ENCODE assay signal across 11 cellular contexts in the genomic region with DNA sequence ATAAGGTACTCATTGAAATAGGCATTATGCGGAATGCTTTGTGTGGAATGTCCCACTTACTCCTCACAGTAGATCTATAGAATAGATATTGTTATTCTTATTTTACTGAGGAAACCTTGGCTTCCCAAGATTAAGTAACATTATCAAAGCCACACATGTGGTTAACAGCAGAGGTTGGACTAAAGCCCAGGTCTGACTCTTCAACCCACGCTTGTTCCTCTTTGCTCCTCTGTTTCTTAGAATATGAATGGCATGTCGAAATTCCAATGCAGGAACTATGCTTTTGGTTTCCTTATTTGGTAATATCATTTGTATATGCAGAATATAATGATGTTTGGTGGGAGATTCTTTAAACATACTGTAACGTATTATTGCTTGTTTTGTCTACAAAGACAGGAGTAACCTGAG.
DNase-seq lines count a peak whose midpoint lies in the region; ATAC-seq, FAIRE-seq and TF ChIP-seq lines count a peak whose summit lies in the region.
"Had no signal": no experiment of that assay in that cellular context is flagged by ENCODE, and none has a peak within 500 bp of the region (broad histone marks: within the 10 kb centered on the region; RNA-seq: fewer than 3 reads in every experiment).

No MANE protein-coding gene starts in this region.

- H4K20me1 ChIP-seq in keratinocyte (ENCODE audit: control insufficient read depth, extremely low read depth, insufficient read depth, low read length): no peaks in the 10 kb centered on the region

- H3K9ac ChIP-seq in keratinocyte (ENCODE audit: control insufficient read depth, extremely low read depth, insufficient read depth, low read length): no peak overlapping the region

- H3K27ac ChIP-seq in A673 (ENCODE audit: low read depth, low read length, poor library complexity, severe bottlenecking) (peak overlapping the region; percentile 11), keratinocyte (ENCODE audit: control insufficient read depth, insufficient read depth, low read length) (no peak overlapping the region)

- peaks cover 5% of the 10 kb centered on the region for H3K4me1 ChIP-seq in A673 (ENCODE audit: insufficient read depth, low read length, poor library complexity, severe bottlenecking)
- H3K4me1 ChIP-seq in keratinocyte (ENCODE audit: control insufficient read depth, extremely low read depth, insufficient read depth, low read length): peaks cover 8% of the 10 kb centered on the region

- H3K79me2 ChIP-seq in keratinocyte (ENCODE audit: control insufficient read depth, insufficient read depth, low read length): no peaks in the 10 kb centered on the region

- H3K9me3 Mint-ChIP-seq in dendritic cell treated with granulocyte-macrophage colony-stimulating factor and Interleukin-4, amounts not matched to agents 40 ng/mL and 50 ng/mL, for 4 days: peaks cover 31% of the 10 kb centered on the region

- H3K36me3 Mint-ChIP-seq in dendritic cell treated with granulocyte-macrophage colony-stimulating factor and Interleukin-4, amounts not matched to agents 40 ng/mL and 50 ng/mL, for 4 days (ENCODE audit: low read depth): peaks cover 12% of the 10 kb centered on the region

- peaks cover 17% of the 10 kb centered on the region for H3K4me1 Mint-ChIP-seq in dendritic cell treated with granulocyte-macrophage colony-stimulating factor and Interleukin-4, amounts not matched to agents 40 ng/mL and 50 ng/mL, for 4 days (ENCODE audit: low read depth)

- no peak overlapping the region for H2AFZ ChIP-seq in keratinocyte (ENCODE audit: control insufficient read depth, low read length)

- H3K4me3 ChIP-seq in A673 (ENCODE audit: low read depth, low read length, poor library complexity, severe bottlenecking) (no peak overlapping the region), keratinocyte (ENCODE audit: control insufficient read depth in 2 of 3, extremely low read depth in 1 of 3, insufficient read depth in 2 of 3, low read depth in 1 of 3, low read length in 3 of 3) (no peak overlapping the region)
- H3K4me3 ChIP-seq: tibial nerve had no signal

- intact Hi-C loops in A673 (cut with micrococcal nuclease; ENCODE audit: unreplicated experiment): no loop called here
- intact Hi-C loops in dendritic cell treated with granulocyte-macrophage colony-stimulating factor and Interleukin-4, amounts not matched to agents 40 ng/mL and 50 ng/mL, for 4 days (cut with micrococcal nuclease): no loop called here

- FAIRE-seq in keratinocyte (lab: Jason Lieb, UNC) (peak; percentile 88), GM12891 (lab: Jason Lieb, UNC) (no peak)

- no peaks in the 10 kb centered on the region for H3K9me1 ChIP-seq in keratinocyte (ENCODE audit: control insufficient read depth, extremely low read depth, insufficient read depth, low read length)

- H3K27me3 ChIP-seq in A673 (replicated peaks; ENCODE audit: insufficient read depth, low read depth, low read length, poor library complexity): no peaks in the 10 kb centered on the region
- H3K27me3 ChIP-seq in keratinocyte (ENCODE audit: control insufficient read depth, extremely low read depth, insufficient read depth, low read length): no peaks in the 10 kb centered on the region
- H3K27me3 ChIP-seq: tibial nerve had no signal

- dilution Hi-C loops in keratinocyte (cut with MboI; ENCODE audit: extremely low pct_ligation_motif_present, low sequenced_read_pairs): no loop called here

- TF ChIP-seq CTCF in A673 (conservative IDR thresholded peaks at IDR 0.05; ENCODE audit: low read depth, low read length): no peak
- no peak for TF ChIP-seq CTCF in keratinocyte (optimal IDR thresholded peaks at IDR 0.05 in 1 of 3, IDR thresholded peaks at IDR 0.05 in 1 of 3, conservative IDR thresholded peaks at IDR 0.05 in 1 of 3; ENCODE audit: extremely low read depth in 1 of 3, insufficient read depth in 2 of 3, low read length in 3 of 3)

- H3K36me3 ChIP-seq in A673 (ENCODE audit: insufficient read depth, low read length, poor library complexity, severe bottlenecking) (no peaks in the 10 kb centered on the region), keratinocyte (ENCODE audit: control insufficient read depth in 2 of 2, extremely low read depth in 1 of 2, insufficient read depth in 2 of 2, low read length in 2 of 2) (no peaks in the 10 kb centered on the region)
- H3K36me3 ChIP-seq: tibial nerve had no signal

- CTCF ChIA-PET in A673 (lab: Charles Lee): no interaction called here

- no peaks in the 10 kb centered on the region for H3K27me3 Mint-ChIP-seq in dendritic cell treated with granulocyte-macrophage colony-stimulating factor and Interleukin-4, amounts not matched to agents 40 ng/mL and 50 ng/mL, for 4 days

- ATAC-seq in HG02938 (IDR thresholded peaks at IDR 0.05; ENCODE audit: unreplicated experiment): no peak

- DNase-seq in A673 (ENCODE audit: low spot score): peak; percentile 63
- DNase-seq in NCI-H226: peak; percentile 77
- no peak for DNase-seq in keratinocyte (ENCODE audit: low read depth, low spot score)
- DNase-seq in 8988T: no peak
- DNase-seq in GM12891 (ENCODE audit: insufficient read length, low spot score): no peak
- DNase-seq in NCI-H748 (lab: John Stamatoyannopoulos, UW; ENCODE audit: unreplicated experiment): no peak
- DNase-seq: activated effector memory CD4-positive, alpha-beta T cell treated with anti-CD3 and anti-CD28 coated beads, Interleukin-2, amount 50 U/mL, for 16 hours had no signal

- no peak for TF ChIP-seq POLR2A in GM12891 (IDR thresholded peaks at IDR 0.05; ENCODE audit: low read depth, low read length)

- H3K4me3 Mint-ChIP-seq in dendritic cell treated with granulocyte-macrophage colony-stimulating factor and Interleukin-4, amounts not matched to agents 40 ng/mL and 50 ng/mL, for 4 days: no peak overlapping the region
- H3K4me3 Mint-ChIP-seq: T-helper 1 cell treated with Interleukin-12 subunit alpha and Interleukin-12 subunit beta and Interleukin-4 antibody, amounts not matched to agents 30 μg/mL and 1 μg/mL, for 36 hours had no signal

- POLR2A ChIA-PET in A673 (lab: Charles Lee; ENCODE audit: low non-redundant PET): no interaction called here

- BruUV-seq in A673 (replicated peaks; lab: Mats Ljungman, UMichigan): no TSS peak

- no peak overlapping the region for H3K4me2 ChIP-seq in keratinocyte (ENCODE audit: control insufficient read depth, extremely low read depth, insufficient read depth, low read depth, low read length)

- peaks cover 3% of the 10 kb centered on the region for H3K9me3 ChIP-seq in A673 (ENCODE audit: low read depth, low read length, poor library complexity, severe bottlenecking)
- no peaks in the 10 kb centered on the region for H3K9me3 ChIP-seq in keratinocyte (ENCODE audit: control insufficient read depth, low read depth, low read length)

- peak overlapping the region; percentile 37 for H3K27ac Mint-ChIP-seq in dendritic cell treated with granulocyte-macrophage colony-stimulating factor and Interleukin-4, amounts not matched to agents 40 ng/mL and 50 ng/mL, for 4 days
- H3K27ac Mint-ChIP-seq: T-helper 1 cell treated with Interleukin-12 subunit alpha and Interleukin-12 subunit beta and Interleukin-4 antibody, amounts not matched to agents 30 μg/mL and 1 μg/mL, for 36 hours had no signal

TF ChIP-seq in GM12891, 5 proteins besides CTCF, POLR2A, EP300 and RAD21:
- TF ChIP-seq TAF1 (IDR thresholded peaks at IDR 0.05; ENCODE audit: low read depth, low read length) (no peak), POU2F2 (IDR thresholded peaks at IDR 0.05; ENCODE audit: low read depth, low read length) (no peak), PAX5 (IDR thresholded peaks at IDR 0.05; ENCODE audit: insufficient read depth, low read length, severe bottlenecking) (no peak), SPI1 (IDR thresholded peaks at IDR 0.05; ENCODE audit: low read depth, low read length) (no peak), POLR2AphosphoS5 (IDR thresholded peaks at IDR 0.05; ENCODE audit: low read depth, low read length) (no peak)

Comparison
In these comparisons a context has a peak if more than half of its experiments do, and no peak if none do; other contexts are left out.
1. DNase-seq: peak in A673 (single experiment) and NCI-H226 (single experiment); none in keratinocyte (single experiment), 8988T (single experiment), GM12891 (single experiment) and NCI-H748 (single experiment).